In the genomic region with DNA sequence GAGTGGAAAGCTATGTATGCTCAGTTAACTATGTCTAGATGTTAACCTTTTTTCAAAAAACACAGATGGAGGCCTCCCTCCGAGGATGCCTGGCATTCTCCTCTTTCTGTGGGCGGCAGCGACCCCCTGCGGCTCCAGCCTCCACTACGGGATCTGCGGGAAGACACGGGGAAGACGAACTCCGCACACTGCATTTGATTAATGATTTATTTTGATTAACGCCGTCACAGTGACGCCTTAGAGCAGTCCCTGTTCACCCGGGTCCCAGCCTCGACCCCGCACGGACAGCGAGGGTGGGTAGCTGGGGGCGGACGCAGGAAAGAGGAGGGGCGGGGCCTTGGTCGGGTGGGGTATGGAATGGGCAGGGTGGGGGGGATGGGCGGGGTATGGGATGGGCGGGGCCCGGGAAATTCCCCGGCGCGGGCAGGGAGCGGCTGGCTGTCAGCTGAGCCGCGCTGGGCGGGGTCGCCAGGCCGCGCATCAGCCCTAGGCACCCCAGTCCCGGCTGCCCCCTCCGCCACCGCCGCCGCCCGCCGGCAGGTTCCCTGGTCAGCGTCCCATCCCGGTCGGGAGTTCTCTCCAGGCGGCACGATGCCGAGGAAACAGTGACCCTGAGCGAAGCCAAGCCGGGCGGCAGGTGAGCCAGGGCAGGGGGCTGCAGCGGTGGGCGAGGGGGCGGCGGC, we compare ENCODE assay signal across 8 cellular contexts. TPM values are rescaled to one million over a fixed set of nuclear protein-coding genes. Genes with fewer than 3 reads are reported as not detected.
DNase-seq lines count a peak whose midpoint lies in the region; ATAC-seq and TF ChIP-seq lines count a peak whose summit lies in the region.

TSS of gene OPTN (plus strand) at position 498 of the 683 bp plus-strand sequence. CDS start 8,960 bp downstream, outside the sequence.

- peak within 1 kb of the TSS; percentile 93 for H3K27ac ChIP-seq in colonic mucosa

- peak within 1 kb of the TSS; percentile 76 for H3K4me3 ChIP-seq in colonic mucosa

- H3K4me1 ChIP-seq in colonic mucosa = no peaks in the 10 kb centered on the region

- DNase-seq in A172 (ENCODE audit: low spot score) (peak; percentile 77), NCI-H2171 treated with DMSO at 0.1 percent for 48 hours (lab: John Stamatoyannopoulos, UW) (peak; percentile 66), colonic mucosa (peak; percentile 81), left colon (peak; percentile 77 to 86)
- peak; percentile 81 for DNase-seq in activated CD4-positive, alpha-beta T cell treated with anti-CD3 and anti-CD28 coated beads for 48 hours
- DNase-seq in stimulated activated CD4-positive, alpha-beta T cell treated with anti-CD3 and anti-CD28 coated beads, Interleukin-2, amount 100 ng/mL, for 24 hours = peak; percentile 78 to 81

- H3K36me3 ChIP-seq in colonic mucosa = no peaks in the 10 kb centered on the region

- peak within 1 kb of the TSS; percentile 76 to 95 for H3K9ac ChIP-seq in colonic mucosa (ENCODE audit: low read depth in 2 of 2, low read length in 2 of 2)

- H3K27me3 ChIP-seq in colonic mucosa = no peaks in the 10 kb centered on the region

- ATAC-seq in GM18517 (IDR thresholded peaks at IDR 0.05; ENCODE audit: unreplicated experiment) (peak; percentile 60), HG03039 (IDR thresholded peaks at IDR 0.05; ENCODE audit: unreplicated experiment) (peak; percentile 63), left colon (peak; percentile 85)

- H3K9me3 ChIP-seq in colonic mucosa = no peaks in the 10 kb centered on the region

- TF ChIP-seq CTCF in colonic mucosa (IDR thresholded peaks at IDR 0.05) = peak; percentile 58

- intact Hi-C loops in colonic mucosa (cut with DNase I) (no loop called here), left colon (cut with DNase I, micrococcal nuclease) (no loop called here)

RNA-seq across cellular contexts. Expression of gene OPTN, which starts in this region (rescaled TPM):
- total RNA-seq in A172 (2014; rRNA removed; shearing (Covaris generic)) = 73.9 and 76.6 TPM in 2 replicates
- total RNA-seq in colonic mucosa (100 to 1,000 TPM in 1 of 2 donors, 10 to 100 TPM in 1; 59.8 to 122 TPM), left colon (100 to 1,000 TPM in 1 of 2 donors, 10 to 100 TPM in 1; 93.2 to 122 TPM)

Comparison
In these comparisons a context has a peak if more than half of its experiments do, and no peak if none do; other contexts are left out.
1. Peak in every context shown above with its lines: DNase-seq, ATAC-seq, H3K4me3 ChIP-seq and H3K27ac ChIP-seq.